In the genomic region with DNA sequence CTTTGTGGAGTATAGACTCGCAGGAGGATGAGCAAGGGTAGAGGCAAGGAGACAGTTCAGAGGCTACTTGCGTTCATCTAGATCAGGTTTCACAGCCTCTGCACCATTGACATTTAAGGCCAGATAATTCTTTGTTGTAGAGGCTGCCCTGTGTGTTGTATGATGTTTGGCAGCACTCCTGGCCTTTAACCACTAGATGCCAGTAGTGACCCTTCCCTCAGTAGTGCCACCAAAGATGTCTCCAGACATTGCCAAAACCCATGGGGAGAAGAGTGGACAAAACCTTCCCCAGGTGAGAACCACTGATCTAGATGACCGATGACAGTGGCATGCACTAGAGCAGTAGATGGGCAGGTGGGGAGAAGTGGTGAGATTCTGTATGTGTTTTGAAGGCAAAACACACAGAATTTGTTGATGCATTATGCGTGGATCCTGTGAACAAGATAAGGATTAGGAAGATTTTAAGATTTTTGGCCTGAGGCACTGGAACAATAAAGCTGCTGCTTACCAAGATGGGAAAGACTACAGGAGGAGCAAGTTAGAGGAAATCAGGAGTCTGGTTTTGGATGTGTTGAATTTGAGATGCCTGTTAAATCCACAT, we compare ENCODE assay signal across 8 cellular contexts. TPM values are rescaled to one million over a fixed set of nuclear protein-coding genes. Genes with fewer than 3 reads are reported as not detected.
A peak's percentile ranks its signal among the peaks of the same experiment; 100 is the strongest.
DNase-seq lines count a peak whose midpoint lies in the region; ATAC-seq and TF ChIP-seq lines count a peak whose summit lies in the region.

No MANE protein-coding gene starts in this region.

- H3K27me3 Mint-ChIP-seq in nephron (ENCODE audit: low read depth): peaks cover 8% of the 10 kb centered on the region

- TF ChIP-seq CTCF in nephron (IDR thresholded peaks at IDR 0.05; ENCODE audit: unreplicated experiment in 3 of 3): peak; percentile 39 to 48 (median 42)

- no peaks in the 10 kb centered on the region for H3K9me3 Mint-ChIP-seq in nephron

- no peak overlapping the region for H3K27ac Mint-ChIP-seq in nephron

- no peaks in the 10 kb centered on the region for H3K4me1 Mint-ChIP-seq in nephron

- no peak overlapping the region for H3K4me3 Mint-ChIP-seq in nephron

- H3K36me3 Mint-ChIP-seq in nephron (ENCODE audit: low read depth): no peaks in the 10 kb centered on the region

- DNase-seq in NCI-H82 (lab: John Stamatoyannopoulos, UW) (peak; percentile 68), NCI-H82 treated with DMSO at 0.1 percent for 48 hours (lab: John Stamatoyannopoulos, UW; ENCODE audit: unreplicated experiment) (no peak), HPDE6-E6E7 (ENCODE audit: extremely low spot score) (peak; percentile 31), RKO (ENCODE audit: low spot score) (peak; percentile 71), mesenteric fat pad (ENCODE audit: low spot score) (no peak), GM19238 (ENCODE audit: insufficient read length, low spot score) (no peak)

- ATAC-seq in esophagus mucosa: peak; percentile 74

RNA-seq across cellular contexts. Expression of gene COG2, which starts 9.9 kb away (rescaled TPM):
- total RNA-seq in esophagus mucosa: 16.5 TPM
- 20.4 TPM for total RNA-seq in mesenteric fat pad

Comparison
In these comparisons a context has a peak if more than half of its experiments do, and no peak if none do; other contexts are left out.
1. DNase-seq: peak in NCI-H82 (single experiment), HPDE6-E6E7 (single experiment) and RKO (single experiment); none in NCI-H82 treated with DMSO at 0.1 percent for 48 hours (single experiment), mesenteric fat pad (single experiment) and GM19238 (single experiment).